Comparison of ENCODE assay signal across 9 cellular contexts in the genomic region with DNA sequence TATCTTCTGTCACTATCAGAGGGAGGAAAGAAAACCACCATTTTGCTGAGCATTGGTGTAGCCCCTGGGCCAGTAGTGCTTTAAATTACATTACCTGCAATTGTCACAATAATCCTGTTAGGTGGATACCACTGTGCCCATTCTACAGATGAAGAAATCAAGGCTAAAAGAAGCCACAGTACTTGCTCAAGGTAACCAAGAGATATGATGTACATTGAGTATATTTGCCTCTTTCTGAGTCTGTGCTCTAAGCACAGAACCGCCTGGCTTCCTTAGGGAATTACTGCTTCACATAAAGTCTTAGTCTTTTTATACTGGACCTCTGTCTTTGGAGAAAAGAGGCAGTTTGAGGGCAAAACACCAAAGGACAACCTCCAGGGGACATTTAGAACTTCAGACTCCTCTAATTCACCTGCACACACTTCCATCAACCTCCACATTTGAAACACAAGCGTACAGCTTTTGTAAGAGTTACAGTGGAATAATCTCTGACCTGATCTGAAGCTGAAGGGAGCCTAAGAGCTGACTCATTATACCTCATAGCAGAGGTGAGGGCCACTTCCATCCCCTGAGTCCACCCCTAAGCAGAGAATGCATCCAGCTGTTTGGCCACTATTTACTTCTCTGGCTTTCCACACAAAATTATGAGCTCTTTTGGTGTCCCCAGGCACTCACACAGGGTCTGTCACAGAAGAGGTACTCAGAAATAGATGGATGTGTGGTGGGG.
DNase-seq lines count a peak whose midpoint lies in the region; ATAC-seq, FAIRE-seq and TF ChIP-seq lines count a peak whose summit lies in the region.
"Had no signal": no experiment of that assay in that cellular context is flagged by ENCODE, and none has a peak within 500 bp of the region (broad histone marks: within the 10 kb centered on the region; RNA-seq: fewer than 3 reads in every experiment).

No MANE protein-coding gene starts in this region.

- TF ChIP-seq EP300 in H1 (IDR thresholded peaks at IDR 0.05; ENCODE audit: borderline replicate concordance in 1 of 2, low read depth in 2 of 2, low read length in 2 of 2) = no peak

- H4K8ac ChIP-seq in H1 (ENCODE audit: extremely low read depth, insufficient read depth, low read length) = no peak overlapping the region

- H3K27ac ChIP-seq in ACC112 (ENCODE audit: low read depth, low read length) (peak overlapping the region; percentile 52), MM.1S (ENCODE audit: low read length) (no peak overlapping the region), H1 (ENCODE audit: low read depth, low read length) (0 out of 2 replicates have a peak overlapping the region, but pooled peaks have one; percentile 15), pancreas (peak overlapping the region; percentile 28 to 89 (median 66))

- H3K4me2 ChIP-seq in MM.1S (ENCODE audit: low read depth, low read length) (peak overlapping the region; percentile 56), H1 (ENCODE audit: insufficient read depth in 1 of 2, low read depth in 2 of 2, low read length in 2 of 2) (0 out of 4 replicates have a peak overlapping the region, but pooled peaks of 1 of the 2 experiments have one; percentile 24)

- FAIRE-seq in H1 (lab: Jason Lieb, UNC) (no peak), pancreas (lab: Jason Lieb, UNC) (no peak)

- H3K56ac ChIP-seq in H1 (replicated peaks; ENCODE audit: insufficient read length, low read depth, low read length) = no peak overlapping the region

- peak overlapping the region; percentile 9; the same call in 1 of the 2 replicates for H3K18ac ChIP-seq in H1 (ENCODE audit: extremely low read depth, low read length)

- H3K4me1 ChIP-seq in ACC112 (ENCODE audit: control insufficient read depth, insufficient read depth, low read length, unreplicated experiment) (peaks cover 22% of the 10 kb centered on the region), MM.1S (ENCODE audit: low read length) (peaks cover 18% of the 10 kb centered on the region), H1 (replicated peaks in 1 of 4; ENCODE audit: control insufficient read depth in 3 of 4, insufficient read depth in 4 of 4, low read length in 3 of 4) (peaks cover 0 to 18% (median 9%) of the 10 kb centered on the region in 4 experiments; a peak in 4 of 7 replicates), pancreas (peaks cover 9 to 19% (median 16%) of the 10 kb centered on the region in 3 donors)

- H3K79me2 ChIP-seq in ACC112 (ENCODE audit: control insufficient read depth, insufficient read depth, low read length, unreplicated experiment) (peaks cover 13% of the 10 kb centered on the region), MM.1S (ENCODE audit: low read length) (no peaks in the 10 kb centered on the region), H1 (ENCODE audit: control insufficient read depth in 1 of 2, insufficient read depth in 2 of 2, low read length in 2 of 2) (peaks cover 2 to 56% of the 10 kb centered on the region in 2 experiments; a peak in 3 of 4 replicates)

- H3K36me3 ChIP-seq in ACC112 (ENCODE audit: insufficient read depth, low read length) (peaks cover 62% of the 10 kb centered on the region), MM.1S (replicated peaks; ENCODE audit: insufficient read depth, low read length) (no peaks in the 10 kb centered on the region), H1 (ENCODE audit: control insufficient read depth in 2 of 4, insufficient read depth in 4 of 4, low read length in 3 of 4) (peaks cover 6 to 85% (median 18%) of the 10 kb centered on the region in 4 experiments), pancreas (peaks cover 0 to under 1% (median 0%) of the 10 kb centered on the region in 3 donors)

- no peak overlapping the region for H3K4me3 ChIP-seq in ACC112 (ENCODE audit: low read depth, low read length)
- no peak overlapping the region for H3K4me3 ChIP-seq in MM.1S (ENCODE audit: low read length)
- no peak overlapping the region for H3K4me3 ChIP-seq in H1 (ENCODE audit: extremely low read depth in 1 of 4, insufficient read depth in 2 of 4, low read depth in 3 of 4, low read length in 4 of 4)
- no peak overlapping the region for H3K4me3 ChIP-seq in pancreas

- H2AK5ac ChIP-seq in H1 (ENCODE audit: low read depth, low read length) = no peak overlapping the region

- H2BK5ac ChIP-seq in H1 (ENCODE audit: low read depth, low read length) = peak overlapping the region; percentile 87; the same call in 1 of the 2 replicates

- intact Hi-C loops in pancreas (cut with DNase I) = no loop called here

- peaks cover 12% of the 10 kb centered on the region; the same call in 1 of the 2 replicates for H3K79me1 ChIP-seq in H1 (ENCODE audit: low read depth, low read length)

- 0 out of 2 replicates have a peak overlapping the region, but pooled peaks have one; percentile 30 for H2BK12ac ChIP-seq in H1 (ENCODE audit: low read depth, low read length)

- no peaks in the 10 kb centered on the region for H3K9me2 ChIP-seq in MM.1S (replicated peaks; ENCODE audit: insufficient read depth, low read length)

- no peak for TF ChIP-seq CTCF in MM.1S (IDR thresholded peaks at IDR 0.05; ENCODE audit: low read length)
- TF ChIP-seq CTCF in H1 (IDR thresholded peaks at IDR 0.05; ENCODE audit: control extremely low read depth in 1 of 3, insufficient read depth in 1 of 3, low read depth in 1 of 3, low read length in 3 of 3) = no peak
- TF ChIP-seq CTCF in pancreas (IDR thresholded peaks at IDR 0.05) = no peak

- POLR2A ChIA-PET in H1 (lab: Charles Lee; ENCODE audit: partially characterized antibody) = interaction anchor here (0.8 to 1.5 kb wide), 5 partner anchors 10 to 62 kb away, joined by 3 to 5 read pairs (median 3); a partner anchor contains a TSS

- no peak overlapping the region for H4K5ac ChIP-seq in H1 (ENCODE audit: insufficient read length, low read depth, low read length)

- H3K27me3 ChIP-seq in ACC112 (ENCODE audit: insufficient read depth, low read length) = no peaks in the 10 kb centered on the region
- H3K27me3 ChIP-seq in MM.1S (replicated peaks; ENCODE audit: insufficient read depth, low read length) = peaks cover 62% of the 10 kb centered on the region
- H3K27me3 ChIP-seq in H1 (replicated peaks in 1 of 4; ENCODE audit: control insufficient read depth in 3 of 4, extremely low read depth in 1 of 4, insufficient read depth in 3 of 4, low read length in 3 of 4) = no peaks in the 10 kb centered on the region
- H3K27me3 ChIP-seq in pancreas = no peaks in the 10 kb centered on the region

- no peak overlapping the region for H3K23ac ChIP-seq in H1 (ENCODE audit: insufficient read length)

- no peak overlapping the region for H3K14ac ChIP-seq in H1 (ENCODE audit: insufficient read length)

- H4K20me1 ChIP-seq in MM.1S (ENCODE audit: insufficient read depth, low read length) (no peaks in the 10 kb centered on the region), H1 (replicated peaks in 1 of 2; ENCODE audit: control insufficient read depth in 1 of 2, insufficient read depth in 2 of 2, low read length in 2 of 2) (no peaks in the 10 kb centered on the region)

- H2BK120ac ChIP-seq in H1 (replicated peaks; ENCODE audit: low read depth, low read length) = no peak overlapping the region

- ATAC-seq in pancreas (peak in 2 of 4 donors; percentile 8 to 11), HG03135 (IDR thresholded peaks at IDR 0.05; ENCODE audit: unreplicated experiment) (no peak), GM21447 (IDR thresholded peaks at IDR 0.05; ENCODE audit: unreplicated experiment) (no peak)

- H3K9me3 ChIP-seq in MM.1S (replicated peaks; ENCODE audit: insufficient read depth, low read length) (no peaks in the 10 kb centered on the region), H1 (ENCODE audit: insufficient read depth in 2 of 2, low read depth in 1 of 2, low read length in 1 of 2) (no peaks in the 10 kb centered on the region), pancreas (no peaks in the 10 kb centered on the region)

- TF ChIP-seq RAD21 in H1 (IDR thresholded peaks at IDR 0.05 in 1 of 2, conservative IDR thresholded peaks at IDR 0.05 in 1 of 2; ENCODE audit: low read depth in 2 of 2, low read length in 2 of 2) = no peak

- TF ChIP-seq POLR2A in H1 (IDR thresholded peaks at IDR 0.05; ENCODE audit: control extremely low read depth in 1 of 2, low read depth in 2 of 2, low read length in 2 of 2) = no peak

- DNase-seq in MM.1S (no peak), H1 (ENCODE audit: low read depth in 1 of 2, low spot score in 2 of 2) (no peak), pancreas (no peak), activated gamma-delta T cell treated with Interleukin-2 at 50 U/mL for 16 hours (no peak), SHP77 (lab: John Stamatoyannopoulos, UW) (no peak)
- DNase-seq: NCI-H187 treated with DMSO at 0.1 percent for 48 hours had no signal

- no peak overlapping the region for H4K91ac ChIP-seq in H1 (replicated peaks; ENCODE audit: insufficient read length, low read length)

- H3K9ac ChIP-seq in MM.1S (ENCODE audit: low read length) (no peak overlapping the region), H1 (replicated peaks in 1 of 4; ENCODE audit: extremely low read depth in 1 of 4, low read depth in 3 of 4, low read length in 3 of 4) (no peak overlapping the region; a peak in 1 of 7 replicates)

- WGBS in H1 (ENCODE audit: extremely low coverage in 1 of 2, insufficient coverage in 1 of 2, insufficient read length in 1 of 2, insufficient replicate concordance in 2 of 2, low coverage in 1 of 2, low lambda C conversion rate in 2 of 2, missing lambda C conversion rate in 1 of 2), 2 experiments = 88% methylated on average over 2 of the region's 2 CpGs; no CpG with 5 or more reads in 1 of the 2 experiments
- 91 to 93% methylated on average over 2 of the region's 2 CpGs for WGBS in pancreas, 2 donors

- no peak overlapping the region for H3K4ac ChIP-seq in H1 (replicated peaks; ENCODE audit: insufficient read length, low read depth, low read length)

- CTCF ChIA-PET in H1 (lab: Charles Lee; ENCODE audit: partially characterized antibody) = interaction anchor here (0.9 to 1.5 kb wide), 6 partner anchors 10 to 107 kb away, joined by 3 to 5 read pairs (median 4); no protein-coding TSS in a partner anchor

- peaks cover 17% of the 10 kb centered on the region for H3F3A ChIP-seq in MM.1S (ENCODE audit: insufficient read depth, low read length)

- H2AFZ ChIP-seq in ACC112 (ENCODE audit: low read length, unreplicated experiment) (no peak overlapping the region), MM.1S (ENCODE audit: low read length) (no peak overlapping the region), H1 (ENCODE audit: low read length) (no peak overlapping the region)

- no peak overlapping the region for H2BK15ac ChIP-seq in H1 (ENCODE audit: low read length)

- no peak overlapping the region for H2BK20ac ChIP-seq in H1 (ENCODE audit: low read length)

- no peaks in the 10 kb centered on the region for H3K23me2 ChIP-seq in H1 (ENCODE audit: low read depth, low read length)

TF ChIP-seq in H1, 55 proteins besides CTCF, POLR2A, EP300 and RAD21 (continues in another document):
- TF ChIP-seq KDM1A (IDR thresholded peaks at IDR 0.05; ENCODE audit: borderline replicate concordance, low read length) (0 out of 2 replicates have a peak, but pooled peaks have one; percentile 63), CHD2 (IDR thresholded peaks at IDR 0.05; ENCODE audit: low read length) (no peak), HDAC2 (IDR thresholded peaks at IDR 0.05; ENCODE audit: borderline replicate concordance in 1 of 2, low read depth in 2 of 2, low read length in 2 of 2) (no peak), KDM5A (IDR thresholded peaks at IDR 0.05; ENCODE audit: low read length) (no peak), RNF2 (IDR thresholded peaks at IDR 0.05; ENCODE audit: borderline replicate concordance, low read depth, low read length, missing control alignments, poor library complexity, severe bottlenecking) (no peak)
